In genomic region chr16:81220369-81220768, GRCh38 we compare ENCODE assay signal across 26 cellular contexts. TPM values are rescaled to one million over a fixed set of nuclear protein-coding genes. Genes with fewer than 3 reads are reported as not detected.
DNase-seq lines count a peak whose midpoint lies in the region; ATAC-seq lines count a peak whose summit lies in the region.
"Had no signal": no experiment of that assay in that cellular context is flagged by ENCODE, and none has a peak within 500 bp of the region (broad histone marks: within the 10 kb centered on the region; RNA-seq: fewer than 3 reads in every experiment).

No MANE protein-coding gene starts in this region.

- H3K4me3 ChIP-seq in HAP-1, result no peak overlapping the region
- no peak overlapping the region for H3K4me3 ChIP-seq in ectodermal cell (ENCODE audit: insufficient read depth, low read depth, low read length)
- no peak overlapping the region for H3K4me3 ChIP-seq in neuron (ENCODE audit: low read length)

- H3K27ac ChIP-seq in ectodermal cell (ENCODE audit: insufficient read depth, low read depth, low read length, poor library complexity, severe bottlenecking), result peak overlapping the region; percentile 22
- H3K27ac ChIP-seq: KMS-11, RWPE1 had no signal

- in situ Hi-C loops in HAP-1 (cut with MboI; ENCODE audit: low sequenced_read_pairs), result no loop called here

- H3K27me3 ChIP-seq in HAP-1 (ENCODE audit: low read depth) (no peaks in the 10 kb centered on the region), ectodermal cell (ENCODE audit: control insufficient read depth, insufficient read depth, low read length, poor library complexity, severe bottlenecking) (no peaks in the 10 kb centered on the region), neuron (ENCODE audit: insufficient read depth, low read length) (no peaks in the 10 kb centered on the region)

- 66 to 69% methylated on average over 9 of the region's 9 CpGs for WGBS in ectodermal cell, 2 experiments

- H3K9me3 ChIP-seq in HAP-1 (no peaks in the 10 kb centered on the region), ectodermal cell (ENCODE audit: control insufficient read depth, low read length) (no peaks in the 10 kb centered on the region), neuron (ENCODE audit: low read length) (no peaks in the 10 kb centered on the region)

- ATAC-seq in HG02623 (IDR thresholded peaks at IDR 0.05; ENCODE audit: unreplicated experiment), result no peak
- ATAC-seq: Panc1, T-cell had no signal

- peak overlapping the region; percentile 24 for H2AFZ ChIP-seq in neuron (ENCODE audit: low read depth, low read length)

- no peaks in the 10 kb centered on the region for H3K36me3 ChIP-seq in HAP-1 (replicated peaks)
- no peaks in the 10 kb centered on the region for H3K36me3 ChIP-seq in ectodermal cell (ENCODE audit: control insufficient read depth, insufficient read depth, low read length)
- H3K36me3 ChIP-seq in neuron (ENCODE audit: insufficient read depth, low read length), result no peaks in the 10 kb centered on the region

- H3K4me1 ChIP-seq in HAP-1 (peaks cover 22% of the 10 kb centered on the region), ectodermal cell (ENCODE audit: control insufficient read depth, insufficient read depth, low read length) (peaks cover 6% of the 10 kb centered on the region), neuron (ENCODE audit: insufficient read depth, low read length) (no peaks in the 10 kb centered on the region)

- DNase-seq in ELF-1 (ENCODE audit: low read depth, low spot score) (peak; percentile 37), HAP-1 (ENCODE audit: low spot score in 2 of 2) (peak; percentile 32 to 38), cortex of kidney (lab: John Stamatoyannopoulos, UW) (no peak), pons (ENCODE audit: low spot score) (no peak), GM03348 (ENCODE audit: low spot score) (no peak)
- DNase-seq: C1 segment of cervical spinal cord; CD4-positive, alpha-beta memory T cell; COR-L47; GDM1; HCEC 1CT; IMR-90; MM.1S; NCI-H1048; NCI-H1417 treated with DMSO at 0.1 percent for 48 hours; NCI-H1930; NCI-H2171 treated with DMSO at 0.1 percent for 48 hours; NCI-H446; NCI-H524 treated with DMSO at 0.1 percent for 48 hours; SHP77; T-cell had no signal

RNA-seq across cellular contexts. Expression of gene BCO1, which starts 18.1 kb away (rescaled TPM):
- 6.6 TPM for polyA plus RNA-seq in ectodermal cell (2013, experiment 1 of 4)
- polyA plus RNA-seq in ectodermal cell (2013, experiment 2 of 4), result 12.8 TPM
- 6.5 TPM for polyA plus RNA-seq in ectodermal cell (2013, experiment 3 of 4)
- polyA plus RNA-seq in ectodermal cell (2013, experiment 4 of 4), result 8.1 TPM
- polyA plus RNA-seq: CD4-positive, alpha-beta memory T cell; IMR-90 had no signal

Comparison
In these comparisons a context has a peak if more than half of its experiments do, and no peak if none do; other contexts are left out.
1. DNase-seq: peak in ELF-1 (single experiment) and HAP-1 (2 of 2); none in cortex of kidney (single experiment), pons (single experiment) and GM03348 (single experiment).